ENCODE assay signal across 2 cellular contexts in genomic region chr6:21595951-21596378, GRCh38.
TF ChIP-seq lines count a peak whose summit lies in the region.

No MANE protein-coding gene starts in this region.

TF ChIP-seq in SK-N-SH, 30 proteins besides CTCF, POLR2A, EP300 and RAD21 (continued from another document):
- TF ChIP-seq, protein P1, sequence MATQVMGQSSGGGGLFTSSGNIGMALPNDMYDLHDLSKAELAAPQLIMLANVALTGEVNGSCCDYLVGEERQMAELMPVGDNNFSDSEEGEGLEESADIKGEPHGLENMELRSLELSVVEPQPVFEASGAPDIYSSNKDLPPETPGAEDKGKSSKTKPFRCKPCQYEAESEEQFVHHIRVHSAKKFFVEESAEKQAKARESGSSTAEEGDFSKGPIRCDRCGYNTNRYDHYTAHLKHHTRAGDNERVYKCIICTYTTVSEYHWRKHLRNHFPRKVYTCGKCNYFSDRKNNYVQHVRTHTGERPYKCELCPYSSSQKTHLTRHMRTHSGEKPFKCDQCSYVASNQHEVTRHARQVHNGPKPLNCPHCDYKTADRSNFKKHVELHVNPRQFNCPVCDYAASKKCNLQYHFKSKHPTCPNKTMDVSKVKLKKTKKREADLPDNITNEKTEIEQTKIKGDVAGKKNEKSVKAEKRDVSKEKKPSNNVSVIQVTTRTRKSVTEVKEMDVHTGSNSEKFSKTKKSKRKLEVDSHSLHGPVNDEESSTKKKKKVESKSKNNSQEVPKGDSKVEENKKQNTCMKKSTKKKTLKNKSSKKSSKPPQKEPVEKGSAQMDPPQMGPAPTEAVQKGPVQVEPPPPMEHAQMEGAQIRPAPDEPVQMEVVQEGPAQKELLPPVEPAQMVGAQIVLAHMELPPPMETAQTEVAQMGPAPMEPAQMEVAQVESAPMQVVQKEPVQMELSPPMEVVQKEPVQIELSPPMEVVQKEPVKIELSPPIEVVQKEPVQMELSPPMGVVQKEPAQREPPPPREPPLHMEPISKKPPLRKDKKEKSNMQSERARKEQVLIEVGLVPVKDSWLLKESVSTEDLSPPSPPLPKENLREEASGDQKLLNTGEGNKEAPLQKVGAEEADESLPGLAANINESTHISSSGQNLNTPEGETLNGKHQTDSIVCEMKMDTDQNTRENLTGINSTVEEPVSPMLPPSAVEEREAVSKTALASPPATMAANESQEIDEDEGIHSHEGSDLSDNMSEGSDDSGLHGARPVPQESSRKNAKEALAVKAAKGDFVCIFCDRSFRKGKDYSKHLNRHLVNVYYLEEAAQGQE (IDR thresholded peaks at IDR 0.05; ENCODE audit: low read depth, low read length) = no peak
- TF ChIP-seq MEF2A (IDR thresholded peaks at IDR 0.05; ENCODE audit: borderline replicate concordance, low read depth) (no peak), TAF1 (IDR thresholded peaks at IDR 0.05; ENCODE audit: borderline replicate concordance, low read depth, low read length) (no peak), FOSL2 (IDR thresholded peaks at IDR 0.05; ENCODE audit: borderline replicate concordance, low read depth) (no peak), JUND (IDR thresholded peaks at IDR 0.05) (no peak)

TF ChIP-seq in SK-N-SH treated with all-trans-retinoic acid at 6 μM for 48 hours, 23 proteins besides CTCF, POLR2A, EP300 and RAD21 (continued from another document):
- TF ChIP-seq POU6F1 (CRISPR knock-in tag; IDR thresholded peaks at IDR 0.05; ENCODE audit: borderline replicate concordance, low read depth) (no peak), ZNF565 (CRISPR knock-in tag; conservative IDR thresholded peaks at IDR 0.05; ENCODE audit: low read depth) (no peak), OSR1 (CRISPR knock-in tag; IDR thresholded peaks at IDR 0.05) (no peak), ZFP30 (CRISPR knock-in tag; IDR thresholded peaks at IDR 0.05) (no peak), TCF4 (CRISPR knock-in tag; IDR thresholded peaks at IDR 0.05; ENCODE audit: borderline replicate concordance) (no peak)
